In the genomic region with DNA sequence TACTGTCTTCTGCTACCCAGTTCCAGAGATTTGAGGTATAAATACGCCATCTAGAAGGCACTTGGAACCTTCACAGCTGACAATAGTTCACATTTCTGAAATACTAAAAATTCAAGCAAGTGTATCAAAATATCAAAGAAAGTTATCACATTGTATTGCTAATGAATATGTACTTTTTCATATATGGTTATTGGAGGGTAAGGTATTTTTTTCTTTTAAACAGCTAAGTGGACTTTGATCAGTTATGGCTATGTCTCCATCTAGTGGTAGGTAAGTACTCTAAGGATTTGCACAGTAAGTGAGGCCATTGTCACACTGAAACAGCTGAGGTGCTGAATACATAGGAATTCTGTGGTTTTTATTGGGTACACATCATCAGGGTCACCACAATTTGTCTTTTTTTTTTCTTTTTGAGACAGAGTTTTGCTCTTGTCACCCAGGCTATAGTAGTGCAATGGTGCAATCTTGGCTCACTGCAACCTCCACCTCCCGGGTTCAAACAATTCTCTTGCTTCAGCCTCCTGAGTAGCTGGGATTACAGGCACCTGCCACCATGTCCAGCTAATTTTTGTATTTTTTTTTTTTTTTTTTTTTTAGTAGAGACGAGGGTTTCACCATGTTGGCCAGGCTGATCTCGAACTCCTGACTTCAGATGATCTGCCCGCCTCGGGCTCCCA, we compare ENCODE assay signal across 8 cellular contexts. TPM values are rescaled to one million over a fixed set of nuclear protein-coding genes. Genes with fewer than 3 reads are reported as not detected.
A peak's percentile ranks its signal among the peaks of the same experiment; 100 is the strongest.
DNase-seq lines count a peak whose midpoint lies in the region; ATAC-seq and TF ChIP-seq lines count a peak whose summit lies in the region.

No MANE protein-coding gene starts in this region.

- H3K27ac ChIP-seq in left ventricle myocardium inferior (replicated peaks) = no peak overlapping the region

- intact Hi-C loops in left ventricle myocardium inferior (cut with micrococcal nuclease) = loop anchor here (5.0 to 10.0 kb wide), 2 partner anchors 230 to 323 kb away; no protein-coding TSS in a partner anchor

- H3K4me1 ChIP-seq in adipocyte (ENCODE audit: control insufficient read depth, insufficient read depth, low read length) (peaks cover 12% of the 10 kb centered on the region), left ventricle myocardium inferior (no peaks in the 10 kb centered on the region)

- no peak overlapping the region for H3K4me3 ChIP-seq in adipocyte (ENCODE audit: low read length)
- H3K4me3 ChIP-seq in left ventricle myocardium inferior = no peak overlapping the region
- H3K4me3 ChIP-seq in skeletal muscle cell (ENCODE audit: low read depth, low read length) = no peak overlapping the region

- ATAC-seq in HG02885 (IDR thresholded peaks at IDR 0.05; ENCODE audit: poor library complexity, unreplicated experiment) = peak; percentile 47
- no peak for ATAC-seq in HG02938 (IDR thresholded peaks at IDR 0.05; ENCODE audit: unreplicated experiment)

- H3K27me3 ChIP-seq in adipocyte (replicated peaks; ENCODE audit: control insufficient read depth, insufficient read depth, low read length) = no peaks in the 10 kb centered on the region
- H3K27me3 ChIP-seq in left ventricle myocardium inferior (ENCODE audit: low read depth) = peaks cover 15% of the 10 kb centered on the region

- DNase-seq in Daoy (ENCODE audit: low read depth) = peak; percentile 49
- DNase-seq in NCI-H345 treated with DMSO at 0.1 percent for 48 hours (lab: John Stamatoyannopoulos, UW; ENCODE audit: unreplicated experiment) = peak; percentile 59
- DNase-seq in adipocyte (ENCODE audit: low read depth) = peak; percentile 88
- DNase-seq in left ventricle myocardium inferior = no peak
- DNase-seq in skeletal muscle cell (ENCODE audit: low read depth) = peak; percentile 38
- DNase-seq in activated CD4-positive, CD25-positive, alpha-beta regulatory T cell treated with anti-CD3 and anti-CD28 coated beads, Interleukin-2, amount 50 U/mL, for 72 hours = no peak

- H3K9ac ChIP-seq in adipocyte (ENCODE audit: low read length) = no peak overlapping the region

- H3K9me3 ChIP-seq in adipocyte (ENCODE audit: control insufficient read depth, low read length) = no peaks in the 10 kb centered on the region
- no peaks in the 10 kb centered on the region for H3K9me3 ChIP-seq in left ventricle myocardium inferior (replicated peaks)

- TF ChIP-seq CTCF in left ventricle myocardium inferior (IDR thresholded peaks at IDR 0.05; ENCODE audit: borderline replicate concordance) = peak; percentile 87

- H3K36me3 ChIP-seq in adipocyte (ENCODE audit: control insufficient read depth, insufficient read depth, low read length, severe bottlenecking) (no peaks in the 10 kb centered on the region), left ventricle myocardium inferior (no peaks in the 10 kb centered on the region)

RNA-seq across cellular contexts. Expression of gene CR2, which starts 49.1 kb away (rescaled TPM):
- 0.29 and 2.1 TPM in 2 replicates for total RNA-seq in Daoy (2014; rRNA removed; shearing (Covaris generic))
- not detected for total RNA-seq in left ventricle myocardium inferior

Comparison
In these comparisons a context has a peak if more than half of its experiments do, and no peak if none do; other contexts are left out.
1. DNase-seq: peak in Daoy (single experiment), NCI-H345 treated with DMSO at 0.1 percent for 48 hours (single experiment), adipocyte (single experiment) and skeletal muscle cell (single experiment); none in left ventricle myocardium inferior (single experiment) and activated CD4-positive, CD25-positive, alpha-beta regulatory T cell treated with anti-CD3 and anti-CD28 coated beads, Interleukin-2, amount 50 U/mL, for 72 hours (single experiment).